In genomic region chr6:92864966-92865555, GRCh38 we compare ENCODE assay signal across 19 cellular contexts.
"Had no signal": no experiment of that assay in that cellular context is flagged by ENCODE, and none has a peak within 500 bp of the region (broad histone marks: within the 10 kb centered on the region; RNA-seq: fewer than 3 reads in every experiment).

No MANE protein-coding gene starts in this region.

- H3K4me1 Mint-ChIP-seq: activated B cell treated with CpG ODN at 0.5 μM for 24 hours; activated CD4-positive, alpha-beta memory T cell treated with anti-CD3 and anti-CD28 coated beads, Interleukin-2, amount 10 ng/mL, durations not matched to agents 7 days and 5 days; activated CD8-positive, alpha-beta memory T cell treated with anti-CD3 and anti-CD28 coated beads, Interleukin-2, amount 10 ng/mL, durations not matched to agents 7 days and 5 days; activated T-helper 17 cell treated with anti-CD3 and anti-CD28 coated beads, Interleukin-2, amount 50 U/mL, for 72 hours; naive thymus-derived CD8-positive, alpha-beta T cell; stimulated activated naive CD8-positive, alpha-beta T cell treated with anti-CD3 and anti-CD28 coated beads, Interleukin-15, amount 100 ng/mL, for 72 hours had no signal

- H3K9me3 ChIP-seq: body of pancreas, neutrophil, right atrium auricular region, transverse colon had no signal

- H3K27me3 Mint-ChIP-seq: activated B cell treated with CpG ODN at 0.5 μM for 24 hours; activated CD4-positive, alpha-beta memory T cell treated with anti-CD3 and anti-CD28 coated beads, Interleukin-2, amount 10 ng/mL, durations not matched to agents 7 days and 5 days; activated CD8-positive, alpha-beta memory T cell treated with anti-CD3 and anti-CD28 coated beads, Interleukin-2, amount 10 ng/mL, durations not matched to agents 7 days and 5 days; activated T-helper 17 cell treated with anti-CD3 and anti-CD28 coated beads, Interleukin-2, amount 50 U/mL, for 72 hours; effector memory CD8-positive, alpha-beta T cell; naive thymus-derived CD8-positive, alpha-beta T cell; stimulated activated naive CD8-positive, alpha-beta T cell treated with anti-CD3 and anti-CD28 coated beads, Interleukin-15, amount 100 ng/mL, for 72 hours had no signal

- H3K36me3 Mint-ChIP-seq: activated CD8-positive, alpha-beta memory T cell treated with anti-CD3 and anti-CD28 coated beads, Interleukin-2, amount 10 ng/mL, durations not matched to agents 7 days and 5 days; naive thymus-derived CD8-positive, alpha-beta T cell had no signal

- H3K4me3 ChIP-seq: body of pancreas, right atrium auricular region, suprapubic skin, transverse colon had no signal

- H3K4me3 Mint-ChIP-seq: activated B cell treated with CpG ODN at 0.5 μM for 24 hours; activated CD4-positive, alpha-beta memory T cell treated with anti-CD3 and anti-CD28 coated beads, Interleukin-2, amount 10 ng/mL, durations not matched to agents 7 days and 5 days; activated CD8-positive, alpha-beta memory T cell treated with anti-CD3 and anti-CD28 coated beads, Interleukin-2, amount 10 ng/mL, durations not matched to agents 7 days and 5 days; activated naive CD4-positive, alpha-beta T cell treated with anti-CD3 and anti-CD28 coated beads for 36 hours; activated T-helper 17 cell treated with anti-CD3 and anti-CD28 coated beads, Interleukin-2, amount 50 U/mL, for 72 hours; effector memory CD8-positive, alpha-beta T cell; naive thymus-derived CD8-positive, alpha-beta T cell; stimulated activated naive CD8-positive, alpha-beta T cell treated with anti-CD3 and anti-CD28 coated beads, Interleukin-15, amount 100 ng/mL, for 72 hours; T-helper 2 cell treated with Interferon-gamma antibody and Interleukin-4, amounts not matched to agents 5 μg/mL and 100 μg/mL, for 36 hours had no signal

- H3K36me3 ChIP-seq: neutrophil, right atrium auricular region, suprapubic skin, transverse colon had no signal

- H3K4me1 ChIP-seq: body of pancreas, right atrium auricular region, suprapubic skin, transverse colon had no signal

- H3K27ac ChIP-seq: body of pancreas, neutrophil, right atrium auricular region, suprapubic skin, transverse colon had no signal

- DNase-seq: activated B cell treated with CpG ODN at 0.5 μM for 24 hours; activated CD4-positive, alpha-beta memory T cell treated with anti-CD3 and anti-CD28 coated beads, Interleukin-2, amount 10 ng/mL, durations not matched to agents 7 days and 5 days; activated CD4-positive, alpha-beta T cell treated with anti-CD3 and anti-CD28 coated beads for 4 hours; activated CD8-positive, alpha-beta memory T cell treated with anti-CD3 and anti-CD28 coated beads, Interleukin-2, amount 10 ng/mL, durations not matched to agents 7 days and 5 days; activated naive CD4-positive, alpha-beta T cell treated with anti-CD3 and anti-CD28 coated beads for 36 hours; body of pancreas; caudate nucleus; effector memory CD8-positive, alpha-beta T cell; left cardiac atrium; mesendoderm; naive thymus-derived CD8-positive, alpha-beta T cell; posterior cingulate gyrus; stimulated activated naive CD8-positive, alpha-beta T cell treated with anti-CD3 and anti-CD28 coated beads, Interleukin-15, amount 100 ng/mL, for 72 hours; transverse colon had no signal

- H3K27me3 ChIP-seq: body of pancreas, neutrophil, right atrium auricular region, suprapubic skin, transverse colon had no signal

- H3K9me3 Mint-ChIP-seq: activated naive CD4-positive, alpha-beta T cell treated with anti-CD3 and anti-CD28 coated beads for 36 hours; activated T-helper 17 cell treated with anti-CD3 and anti-CD28 coated beads, Interleukin-2, amount 50 U/mL, for 72 hours had no signal

- H3K27ac Mint-ChIP-seq: activated B cell treated with CpG ODN at 0.5 μM for 24 hours; activated CD4-positive, alpha-beta memory T cell treated with anti-CD3 and anti-CD28 coated beads, Interleukin-2, amount 10 ng/mL, durations not matched to agents 7 days and 5 days; activated CD8-positive, alpha-beta memory T cell treated with anti-CD3 and anti-CD28 coated beads, Interleukin-2, amount 10 ng/mL, durations not matched to agents 7 days and 5 days; activated naive CD4-positive, alpha-beta T cell treated with anti-CD3 and anti-CD28 coated beads for 36 hours; activated T-helper 17 cell treated with anti-CD3 and anti-CD28 coated beads, Interleukin-2, amount 50 U/mL, for 72 hours; effector memory CD8-positive, alpha-beta T cell; naive thymus-derived CD8-positive, alpha-beta T cell; stimulated activated naive CD8-positive, alpha-beta T cell treated with anti-CD3 and anti-CD28 coated beads, Interleukin-15, amount 100 ng/mL, for 72 hours; T-helper 2 cell treated with Interferon-gamma antibody and Interleukin-4, amounts not matched to agents 5 μg/mL and 100 μg/mL, for 36 hours had no signal

- ATAC-seq: activated CD8-positive, alpha-beta memory T cell treated with anti-CD3 and anti-CD28 coated beads, Interleukin-2, amount 10 ng/mL, durations not matched to agents 7 days and 5 days; activated T-helper 17 cell treated with anti-CD3 and anti-CD28 coated beads, Interleukin-2, amount 50 U/mL, for 72 hours; body of pancreas; effector memory CD8-positive, alpha-beta T cell; left cardiac atrium; naive thymus-derived CD8-positive, alpha-beta T cell; stimulated activated naive CD8-positive, alpha-beta T cell treated with anti-CD3 and anti-CD28 coated beads, Interleukin-15, amount 100 ng/mL, for 72 hours had no signal
